Comparison of ENCODE assay signal across 1 cellular context in the genomic region with DNA sequence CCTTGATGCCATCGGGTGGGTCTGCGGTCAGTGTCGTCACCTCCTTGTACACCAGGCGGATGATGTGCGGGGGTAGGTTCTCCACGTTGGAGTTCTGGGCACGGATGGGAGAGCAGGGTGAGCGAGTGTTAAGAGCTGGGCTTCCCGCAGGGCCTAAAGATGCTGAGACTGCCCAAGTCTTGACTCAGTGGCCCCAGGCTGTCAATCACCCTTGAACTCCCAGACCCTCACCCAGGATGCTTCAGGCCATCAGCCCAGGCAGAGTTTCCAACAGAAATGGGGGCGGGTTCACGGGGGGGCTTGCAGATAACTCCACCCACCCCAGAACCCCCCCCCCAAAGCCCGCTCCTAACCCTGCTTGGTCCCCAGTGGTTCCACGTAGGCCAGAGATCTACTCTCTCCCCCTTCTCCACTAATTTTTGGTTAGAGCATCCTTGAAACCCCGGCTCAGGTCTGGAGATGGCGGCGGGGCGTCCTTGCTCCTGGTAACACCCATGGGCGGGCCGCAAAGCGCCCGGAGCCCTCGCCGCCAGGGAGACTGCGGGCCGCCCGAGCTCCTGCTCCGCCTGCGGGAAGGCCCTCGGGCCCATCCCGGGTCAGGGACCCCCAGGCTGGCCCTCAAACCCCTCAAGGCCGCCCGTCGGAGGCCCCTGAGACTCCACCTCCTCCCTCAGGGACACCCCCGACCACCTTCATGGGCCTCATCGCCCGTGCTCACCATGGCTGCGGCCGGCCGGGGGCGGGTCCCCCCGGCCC.
TF ChIP-seq lines count a peak whose summit lies in the region.

No MANE protein-coding gene starts in this region.

TF ChIP-seq in K562, 482 proteins besides CTCF, POLR2A, EP300 and RAD21 (continues in another document):
- 0 out of 2 replicates have a peak, but pooled peaks have one; percentile 20 for TF ChIP-seq NR3C1 (CRISPR knock-in tag; IDR thresholded peaks at IDR 0.05)
- TF ChIP-seq ZNF76 (CRISPR knock-in tag; IDR thresholded peaks at IDR 0.05; ENCODE audit: borderline replicate concordance), result no peak
- TF ChIP-seq NELFE (IDR thresholded peaks at IDR 0.05; ENCODE audit: insufficient read depth, insufficient read length), result no peak
- TF ChIP-seq, protein P1, sequence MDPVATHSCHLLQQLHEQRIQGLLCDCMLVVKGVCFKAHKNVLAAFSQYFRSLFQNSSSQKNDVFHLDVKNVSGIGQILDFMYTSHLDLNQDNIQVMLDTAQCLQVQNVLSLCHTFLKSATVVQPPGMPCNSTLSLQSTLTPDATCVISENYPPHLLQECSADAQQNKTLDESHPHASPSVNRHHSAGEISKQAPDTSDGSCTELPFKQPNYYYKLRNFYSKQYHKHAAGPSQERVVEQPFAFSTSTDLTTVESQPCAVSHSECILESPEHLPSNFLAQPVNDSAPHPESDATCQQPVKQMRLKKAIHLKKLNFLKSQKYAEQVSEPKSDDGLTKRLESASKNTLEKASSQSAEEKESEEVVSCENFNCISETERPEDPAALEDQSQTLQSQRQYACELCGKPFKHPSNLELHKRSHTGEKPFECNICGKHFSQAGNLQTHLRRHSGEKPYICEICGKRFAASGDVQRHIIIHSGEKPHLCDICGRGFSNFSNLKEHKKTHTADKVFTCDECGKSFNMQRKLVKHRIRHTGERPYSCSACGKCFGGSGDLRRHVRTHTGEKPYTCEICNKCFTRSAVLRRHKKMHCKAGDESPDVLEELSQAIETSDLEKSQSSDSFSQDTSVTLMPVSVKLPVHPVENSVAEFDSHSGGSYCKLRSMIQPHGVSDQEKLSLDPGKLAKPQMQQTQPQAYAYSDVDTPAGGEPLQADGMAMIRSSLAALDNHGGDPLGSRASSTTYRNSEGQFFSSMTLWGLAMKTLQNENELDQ (CRISPR knock-in tag; IDR thresholded peaks at IDR 0.05; ENCODE audit: borderline replicate concordance), result no peak
- TF ChIP-seq SMARCE1 (IDR thresholded peaks at IDR 0.05), result no peak
- no peak for TF ChIP-seq ARID2 (IDR thresholded peaks at IDR 0.05)
- TF ChIP-seq ZNF785 (CRISPR knock-in tag; IDR thresholded peaks at IDR 0.05), result no peak
- peak in 1 of 2 experiments; percentile 29; a peak in 1 of 4 replicates for TF ChIP-seq SRF (CRISPR knock-in tag; IDR thresholded peaks at IDR 0.05)
- TF ChIP-seq, protein P2, sequence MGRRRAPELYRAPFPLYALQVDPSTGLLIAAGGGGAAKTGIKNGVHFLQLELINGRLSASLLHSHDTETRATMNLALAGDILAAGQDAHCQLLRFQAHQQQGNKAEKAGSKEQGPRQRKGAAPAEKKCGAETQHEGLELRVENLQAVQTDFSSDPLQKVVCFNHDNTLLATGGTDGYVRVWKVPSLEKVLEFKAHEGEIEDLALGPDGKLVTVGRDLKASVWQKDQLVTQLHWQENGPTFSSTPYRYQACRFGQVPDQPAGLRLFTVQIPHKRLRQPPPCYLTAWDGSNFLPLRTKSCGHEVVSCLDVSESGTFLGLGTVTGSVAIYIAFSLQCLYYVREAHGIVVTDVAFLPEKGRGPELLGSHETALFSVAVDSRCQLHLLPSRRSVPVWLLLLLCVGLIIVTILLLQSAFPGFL (CRISPR knock-in tag; IDR thresholded peaks at IDR 0.05), result no peak
- TF ChIP-seq, protein P3, sequence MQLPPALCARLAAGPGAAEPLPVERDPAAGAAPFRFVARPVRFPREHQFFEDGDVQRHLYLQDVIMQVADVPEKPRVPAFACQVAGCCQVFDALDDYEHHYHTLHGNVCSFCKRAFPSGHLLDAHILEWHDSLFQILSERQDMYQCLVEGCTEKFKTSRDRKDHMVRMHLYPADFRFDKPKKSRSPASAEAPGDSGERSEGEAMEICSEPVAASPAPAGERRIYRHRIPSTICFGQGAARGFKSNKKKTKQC (CRISPR knock-in tag; IDR thresholded peaks at IDR 0.05), result no peak
- TF ChIP-seq GTF2F1 (IDR thresholded peaks at IDR 0.05; ENCODE audit: low read depth, low read length), result no peak
- TF ChIP-seq, protein P4, sequence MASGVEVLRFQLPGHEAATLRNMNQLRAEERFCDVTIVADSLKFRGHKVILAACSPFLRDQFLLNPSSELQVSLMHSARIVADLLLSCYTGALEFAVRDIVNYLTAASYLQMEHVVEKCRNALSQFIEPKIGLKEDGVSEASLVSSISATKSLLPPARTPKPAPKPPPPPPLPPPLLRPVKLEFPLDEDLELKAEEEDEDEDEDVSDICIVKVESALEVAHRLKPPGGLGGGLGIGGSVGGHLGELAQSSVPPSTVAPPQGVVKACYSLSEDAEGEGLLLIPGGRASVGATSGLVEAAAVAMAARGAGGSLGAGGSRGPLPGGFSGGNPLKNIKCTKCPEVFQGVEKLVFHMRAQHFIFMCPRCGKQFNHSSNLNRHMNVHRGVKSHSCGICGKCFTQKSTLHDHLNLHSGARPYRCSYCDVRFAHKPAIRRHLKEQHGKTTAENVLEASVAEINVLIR (CRISPR knock-in tag; IDR thresholded peaks at IDR 0.05), result no peak
- TF ChIP-seq, protein P5, sequence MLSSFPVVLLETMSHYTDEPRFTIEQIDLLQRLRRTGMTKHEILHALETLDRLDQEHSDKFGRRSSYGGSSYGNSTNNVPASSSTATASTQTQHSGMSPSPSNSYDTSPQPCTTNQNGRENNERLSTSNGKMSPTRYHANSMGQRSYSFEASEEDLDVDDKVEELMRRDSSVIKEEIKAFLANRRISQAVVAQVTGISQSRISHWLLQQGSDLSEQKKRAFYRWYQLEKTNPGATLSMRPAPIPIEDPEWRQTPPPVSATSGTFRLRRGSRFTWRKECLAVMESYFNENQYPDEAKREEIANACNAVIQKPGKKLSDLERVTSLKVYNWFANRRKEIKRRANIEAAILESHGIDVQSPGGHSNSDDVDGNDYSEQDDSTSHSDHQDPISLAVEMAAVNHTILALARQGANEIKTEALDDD (IDR thresholded peaks at IDR 0.05), result no peak
- TF ChIP-seq ETV5 (CRISPR knock-in tag; IDR thresholded peaks at IDR 0.05; ENCODE audit: low read depth), result no peak
- no peak for TF ChIP-seq LEF1 (IDR thresholded peaks at IDR 0.05)
- no peak for TF ChIP-seq POLR2AphosphoS5 (IDR thresholded peaks at IDR 0.05; ENCODE audit: control insufficient read depth, insufficient read depth, low read depth, low read length)
- no peak for TF ChIP-seq YBX1 (IDR thresholded peaks at IDR 0.05)
- TF ChIP-seq, protein P6, sequence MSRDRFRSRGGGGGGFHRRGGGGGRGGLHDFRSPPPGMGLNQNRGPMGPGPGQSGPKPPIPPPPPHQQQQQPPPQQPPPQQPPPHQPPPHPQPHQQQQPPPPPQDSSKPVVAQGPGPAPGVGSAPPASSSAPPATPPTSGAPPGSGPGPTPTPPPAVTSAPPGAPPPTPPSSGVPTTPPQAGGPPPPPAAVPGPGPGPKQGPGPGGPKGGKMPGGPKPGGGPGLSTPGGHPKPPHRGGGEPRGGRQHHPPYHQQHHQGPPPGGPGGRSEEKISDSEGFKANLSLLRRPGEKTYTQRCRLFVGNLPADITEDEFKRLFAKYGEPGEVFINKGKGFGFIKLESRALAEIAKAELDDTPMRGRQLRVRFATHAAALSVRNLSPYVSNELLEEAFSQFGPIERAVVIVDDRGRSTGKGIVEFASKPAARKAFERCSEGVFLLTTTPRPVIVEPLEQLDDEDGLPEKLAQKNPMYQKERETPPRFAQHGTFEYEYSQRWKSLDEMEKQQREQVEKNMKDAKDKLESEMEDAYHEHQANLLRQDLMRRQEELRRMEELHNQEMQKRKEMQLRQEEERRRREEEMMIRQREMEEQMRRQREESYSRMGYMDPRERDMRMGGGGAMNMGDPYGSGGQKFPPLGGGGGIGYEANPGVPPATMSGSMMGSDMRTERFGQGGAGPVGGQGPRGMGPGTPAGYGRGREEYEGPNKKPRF (IDR thresholded peaks at IDR 0.05; ENCODE audit: low read depth, low read length), result no peak
- TF ChIP-seq, protein P7, sequence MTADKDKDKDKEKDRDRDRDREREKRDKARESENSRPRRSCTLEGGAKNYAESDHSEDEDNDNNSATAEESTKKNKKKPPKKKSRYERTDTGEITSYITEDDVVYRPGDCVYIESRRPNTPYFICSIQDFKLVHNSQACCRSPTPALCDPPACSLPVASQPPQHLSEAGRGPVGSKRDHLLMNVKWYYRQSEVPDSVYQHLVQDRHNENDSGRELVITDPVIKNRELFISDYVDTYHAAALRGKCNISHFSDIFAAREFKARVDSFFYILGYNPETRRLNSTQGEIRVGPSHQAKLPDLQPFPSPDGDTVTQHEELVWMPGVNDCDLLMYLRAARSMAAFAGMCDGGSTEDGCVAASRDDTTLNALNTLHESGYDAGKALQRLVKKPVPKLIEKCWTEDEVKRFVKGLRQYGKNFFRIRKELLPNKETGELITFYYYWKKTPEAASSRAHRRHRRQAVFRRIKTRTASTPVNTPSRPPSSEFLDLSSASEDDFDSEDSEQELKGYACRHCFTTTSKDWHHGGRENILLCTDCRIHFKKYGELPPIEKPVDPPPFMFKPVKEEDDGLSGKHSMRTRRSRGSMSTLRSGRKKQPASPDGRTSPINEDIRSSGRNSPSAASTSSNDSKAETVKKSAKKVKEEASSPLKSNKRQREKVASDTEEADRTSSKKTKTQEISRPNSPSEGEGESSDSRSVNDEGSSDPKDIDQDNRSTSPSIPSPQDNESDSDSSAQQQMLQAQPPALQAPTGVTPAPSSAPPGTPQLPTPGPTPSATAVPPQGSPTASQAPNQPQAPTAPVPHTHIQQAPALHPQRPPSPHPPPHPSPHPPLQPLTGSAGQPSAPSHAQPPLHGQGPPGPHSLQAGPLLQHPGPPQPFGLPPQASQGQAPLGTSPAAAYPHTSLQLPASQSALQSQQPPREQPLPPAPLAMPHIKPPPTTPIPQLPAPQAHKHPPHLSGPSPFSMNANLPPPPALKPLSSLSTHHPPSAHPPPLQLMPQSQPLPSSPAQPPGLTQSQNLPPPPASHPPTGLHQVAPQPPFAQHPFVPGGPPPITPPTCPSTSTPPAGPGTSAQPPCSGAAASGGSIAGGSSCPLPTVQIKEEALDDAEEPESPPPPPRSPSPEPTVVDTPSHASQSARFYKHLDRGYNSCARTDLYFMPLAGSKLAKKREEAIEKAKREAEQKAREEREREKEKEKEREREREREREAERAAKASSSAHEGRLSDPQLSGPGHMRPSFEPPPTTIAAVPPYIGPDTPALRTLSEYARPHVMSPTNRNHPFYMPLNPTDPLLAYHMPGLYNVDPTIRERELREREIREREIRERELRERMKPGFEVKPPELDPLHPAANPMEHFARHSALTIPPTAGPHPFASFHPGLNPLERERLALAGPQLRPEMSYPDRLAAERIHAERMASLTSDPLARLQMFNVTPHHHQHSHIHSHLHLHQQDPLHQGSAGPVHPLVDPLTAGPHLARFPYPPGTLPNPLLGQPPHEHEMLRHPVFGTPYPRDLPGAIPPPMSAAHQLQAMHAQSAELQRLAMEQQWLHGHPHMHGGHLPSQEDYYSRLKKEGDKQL (CRISPR knock-in tag; IDR thresholded peaks at IDR 0.05; ENCODE audit: borderline replicate concordance), result no peak
- no peak for TF ChIP-seq NR2F6 (CRISPR knock-in tag; IDR thresholded peaks at IDR 0.05)
- no peak for TF ChIP-seq ZNF175 (CRISPR knock-in tag; IDR thresholded peaks at IDR 0.05; ENCODE audit: low read depth)
- TF ChIP-seq ZNF274 (IDR thresholded peaks at IDR 0.05; ENCODE audit: borderline replicate concordance, low read depth, low read length), result no peak; the same call in 1 of the 2 replicates
- no peak for TF ChIP-seq MEF2D (tag; conservative IDR thresholded peaks at IDR 0.05; ENCODE audit: low read depth)
- no peak for TF ChIP-seq BCL6 (CRISPR knock-in tag; IDR thresholded peaks at IDR 0.05)
- no peak for TF ChIP-seq ATF1 (CRISPR knock-in tag; IDR thresholded peaks at IDR 0.05)
- no peak for TF ChIP-seq ATF1 (tag; IDR thresholded peaks at IDR 0.05)
- no peak for TF ChIP-seq KAT8 (IDR thresholded peaks at IDR 0.05; ENCODE audit: low read depth)
- TF ChIP-seq, protein P8, sequence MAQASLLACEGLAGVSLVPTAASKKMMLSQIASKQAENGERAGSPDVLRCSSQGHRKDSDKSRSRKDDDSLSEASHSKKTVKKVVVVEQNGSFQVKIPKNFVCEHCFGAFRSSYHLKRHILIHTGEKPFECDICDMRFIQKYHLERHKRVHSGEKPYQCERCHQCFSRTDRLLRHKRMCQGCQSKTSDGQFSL (CRISPR knock-in tag; IDR thresholded peaks at IDR 0.05), result no peak
- TF ChIP-seq, protein P8 (tag; IDR thresholded peaks at IDR 0.05), result peak in 1 of 2 experiments; percentile 58; a peak in 1 of 4 replicates
- TF ChIP-seq BMI1 (IDR thresholded peaks at IDR 0.05; ENCODE audit: low read length), result no peak
- TF ChIP-seq ILK (tag; IDR thresholded peaks at IDR 0.05; ENCODE audit: borderline replicate concordance, low read depth), result no peak
- TF ChIP-seq ZNF561 (CRISPR knock-in tag; conservative IDR thresholded peaks at IDR 0.05), result no peak
- no peak for TF ChIP-seq POLR2B (IDR thresholded peaks at IDR 0.05; ENCODE audit: low read depth, partially characterized antibody)
- no peak for TF ChIP-seq GABPB1 (CRISPR knock-in tag; IDR thresholded peaks at IDR 0.05)
- TF ChIP-seq, protein P9, sequence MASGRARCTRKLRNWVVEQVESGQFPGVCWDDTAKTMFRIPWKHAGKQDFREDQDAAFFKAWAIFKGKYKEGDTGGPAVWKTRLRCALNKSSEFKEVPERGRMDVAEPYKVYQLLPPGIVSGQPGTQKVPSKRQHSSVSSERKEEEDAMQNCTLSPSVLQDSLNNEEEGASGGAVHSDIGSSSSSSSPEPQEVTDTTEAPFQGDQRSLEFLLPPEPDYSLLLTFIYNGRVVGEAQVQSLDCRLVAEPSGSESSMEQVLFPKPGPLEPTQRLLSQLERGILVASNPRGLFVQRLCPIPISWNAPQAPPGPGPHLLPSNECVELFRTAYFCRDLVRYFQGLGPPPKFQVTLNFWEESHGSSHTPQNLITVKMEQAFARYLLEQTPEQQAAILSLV (tag; IDR thresholded peaks at IDR 0.05), result no peak
- no peak for TF ChIP-seq MEF2A (IDR thresholded peaks at IDR 0.05; ENCODE audit: control insufficient read depth, low read depth, low read length)
- TF ChIP-seq ELF2 (CRISPR knock-in tag; IDR thresholded peaks at IDR 0.05), result no peak
- TF ChIP-seq, protein P10, sequence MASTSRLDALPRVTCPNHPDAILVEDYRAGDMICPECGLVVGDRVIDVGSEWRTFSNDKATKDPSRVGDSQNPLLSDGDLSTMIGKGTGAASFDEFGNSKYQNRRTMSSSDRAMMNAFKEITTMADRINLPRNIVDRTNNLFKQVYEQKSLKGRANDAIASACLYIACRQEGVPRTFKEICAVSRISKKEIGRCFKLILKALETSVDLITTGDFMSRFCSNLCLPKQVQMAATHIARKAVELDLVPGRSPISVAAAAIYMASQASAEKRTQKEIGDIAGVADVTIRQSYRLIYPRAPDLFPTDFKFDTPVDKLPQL (IDR thresholded peaks at IDR 0.05; ENCODE audit: extremely low read depth, insufficient read length), result no peak
- no peak for TF ChIP-seq SMAD4 (CRISPR knock-in tag; conservative IDR thresholded peaks at IDR 0.05)
- no peak for TF ChIP-seq ELF1 (tag; IDR thresholded peaks at IDR 0.05)
- TF ChIP-seq, protein P11, sequence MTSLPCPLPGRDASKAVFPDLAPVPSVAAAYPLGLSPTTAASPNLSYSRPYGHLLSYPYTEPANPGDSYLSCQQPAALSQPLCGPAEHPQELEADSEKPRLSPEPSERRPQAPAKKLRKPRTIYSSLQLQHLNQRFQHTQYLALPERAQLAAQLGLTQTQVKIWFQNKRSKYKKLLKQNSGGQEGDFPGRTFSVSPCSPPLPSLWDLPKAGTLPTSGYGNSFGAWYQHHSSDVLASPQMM (CRISPR knock-in tag; IDR thresholded peaks at IDR 0.05), result no peak
- no peak for TF ChIP-seq HCFC1 (IDR thresholded peaks at IDR 0.05; ENCODE audit: low read depth, low read length)
